16 cellular contexts compared by ENCODE assay signal in genomic region chr1:2355408-2356261, GRCh38. TPM values are rescaled to one million over a fixed set of nuclear protein-coding genes. Genes with fewer than 3 reads are reported as not detected.
DNase-seq lines count a peak whose midpoint lies in the region; ATAC-seq and TF ChIP-seq lines count a peak whose summit lies in the region.
"Had no signal": no experiment of that assay in that cellular context is flagged by ENCODE, and none has a peak within 500 bp of the region (broad histone marks: within the 10 kb centered on the region; RNA-seq: fewer than 3 reads in every experiment).

No MANE protein-coding gene starts in this region.

- H3K27ac Mint-ChIP-seq in CD14-positive monocyte = no peak overlapping the region
- no peak overlapping the region for H3K27ac Mint-ChIP-seq in T-helper 17 cell
- no peak overlapping the region for H3K27ac Mint-ChIP-seq in effector memory CD8-positive, alpha-beta T cell
- H3K27ac Mint-ChIP-seq: B cell; CD8-positive, alpha-beta T cell had no signal

- no peaks in the 10 kb centered on the region for H3K9me3 ChIP-seq in T-helper 17 cell (ENCODE audit: control insufficient read depth, low read length, poor library complexity, severe bottlenecking)
- H3K9me3 ChIP-seq in hepatocyte (ENCODE audit: low read depth) = no peaks in the 10 kb centered on the region
- no peaks in the 10 kb centered on the region for H3K9me3 ChIP-seq in osteoblast (ENCODE audit: low read depth, low read length)
- H3K9me3 ChIP-seq in Karpas-422 (ENCODE audit: low read length) = no peaks in the 10 kb centered on the region

- H3K4me3 Mint-ChIP-seq in CD14-positive monocyte (no peak overlapping the region), T-helper 17 cell (no peak overlapping the region)
- no peak overlapping the region for H3K4me3 Mint-ChIP-seq in effector memory CD8-positive, alpha-beta T cell
- H3K4me3 Mint-ChIP-seq: B cell; CD8-positive, alpha-beta T cell had no signal

- H3K79me2 ChIP-seq in hepatocyte = no peaks in the 10 kb centered on the region
- H3K79me2 ChIP-seq in osteoblast (ENCODE audit: insufficient read depth, low read length) = no peaks in the 10 kb centered on the region
- H3K79me2 ChIP-seq in Karpas-422 (ENCODE audit: low read length) = no peaks in the 10 kb centered on the region

- no peaks in the 10 kb centered on the region for H3K27me3 ChIP-seq in hepatocyte
- no peaks in the 10 kb centered on the region for H3K27me3 ChIP-seq in osteoblast (ENCODE audit: insufficient read depth, low read length)
- no peaks in the 10 kb centered on the region for H3K27me3 ChIP-seq in Karpas-422 (ENCODE audit: low read length)

- H3K9me2 ChIP-seq in hepatocyte (replicated peaks; ENCODE audit: insufficient read depth) (no peaks in the 10 kb centered on the region), Karpas-422 (replicated peaks; ENCODE audit: insufficient read depth, low read length) (no peaks in the 10 kb centered on the region)

- no peaks in the 10 kb centered on the region for H3K36me3 ChIP-seq in hepatocyte (replicated peaks; ENCODE audit: insufficient read depth, low read depth)
- H3K36me3 ChIP-seq in osteoblast (ENCODE audit: insufficient read depth, low read length) = no peaks in the 10 kb centered on the region
- no peaks in the 10 kb centered on the region for H3K36me3 ChIP-seq in Karpas-422 (ENCODE audit: insufficient read depth, low read length)

- H3K4me2 ChIP-seq in hepatocyte (peak overlapping the region; percentile 29), osteoblast (ENCODE audit: insufficient read depth, low read length) (no peak overlapping the region), Karpas-422 (ENCODE audit: low read depth, low read length, poor library complexity, severe bottlenecking) (no peak overlapping the region)

- H3K4me1 Mint-ChIP-seq in CD14-positive monocyte (peaks cover 8% of the 10 kb centered on the region), T-helper 17 cell (peaks cover 3% of the 10 kb centered on the region)
- no peaks in the 10 kb centered on the region for H3K4me1 Mint-ChIP-seq in effector memory CD8-positive, alpha-beta T cell (ENCODE audit: low read depth in 2 of 2)
- H3K4me1 Mint-ChIP-seq: B cell had no signal

- no peak for ATAC-seq in T-helper 17 cell
- no peak for ATAC-seq in effector memory CD8-positive, alpha-beta T cell (replicated peaks)
- ATAC-seq: CD8-positive, alpha-beta T cell had no signal

- 87% methylated on average over 26 of the region's 26 CpGs for WGBS in hepatocyte (ENCODE audit: low lambda C conversion rate, missing lambda C conversion rate)

- DNase-seq in CD14-positive monocyte (ENCODE audit: low spot score) = peak; percentile 41
- DNase-seq in T-helper 17 cell = peak in 2 of 3 donors; percentile 6 to 7
- DNase-seq in hepatocyte (ENCODE audit: low spot score) = no peak
- DNase-seq in osteoblast (ENCODE audit: insufficient read length, low spot score, missing footprints) = peak; percentile 85
- DNase-seq in effector memory CD8-positive, alpha-beta T cell = no peak
- no peak for DNase-seq in DMS 273 (lab: John Stamatoyannopoulos, UW; ENCODE audit: unreplicated experiment)
- DNase-seq in Karpas-422 = no peak
- no peak for DNase-seq in putamen (ENCODE audit: low spot score)
- DNase-seq: ACHN, GF-D8, KG1, NCI-H1092, NCI-H2227 treated with DMSO at 0.1 percent for 48 hours, NCI-H524 treated with DMSO at 0.1 percent for 48 hours had no signal

- peaks cover 0 to 2% (median 0%) of the 10 kb centered on the region in 7 donors for H3K9me3 Mint-ChIP-seq in CD14-positive monocyte
- no peaks in the 10 kb centered on the region for H3K9me3 Mint-ChIP-seq in effector memory CD8-positive, alpha-beta T cell
- H3K9me3 Mint-ChIP-seq: CD8-positive, alpha-beta T cell had no signal

- no peaks in the 10 kb centered on the region for H4K20me1 ChIP-seq in hepatocyte (ENCODE audit: insufficient read depth, poor library complexity, severe bottlenecking)
- no peaks in the 10 kb centered on the region for H4K20me1 ChIP-seq in osteoblast (ENCODE audit: insufficient read depth, low read length)
- H4K20me1 ChIP-seq in Karpas-422 (ENCODE audit: insufficient read depth, low read depth, low read length) = no peaks in the 10 kb centered on the region

- no peak for TF ChIP-seq CTCF in CD14-positive monocyte (IDR thresholded peaks at IDR 0.05)
- no peak for TF ChIP-seq CTCF in hepatocyte (IDR thresholded peaks at IDR 0.05; ENCODE audit: poor library complexity)
- TF ChIP-seq CTCF in osteoblast (IDR thresholded peaks at IDR 0.05; ENCODE audit: extremely low read depth, low read depth, low read length) = no peak

- H3K4me3 ChIP-seq in hepatocyte = no peak overlapping the region
- H3K4me3 ChIP-seq in osteoblast (ENCODE audit: insufficient read depth, low read length) = no peak overlapping the region
- H3K4me3 ChIP-seq in Karpas-422 (ENCODE audit: low read length) = no peak overlapping the region

- H3K36me3 Mint-ChIP-seq in CD14-positive monocyte (no peaks in the 10 kb centered on the region), T-helper 17 cell (ENCODE audit: low read depth) (peaks cover 2% of the 10 kb centered on the region)
- H3K36me3 Mint-ChIP-seq in effector memory CD8-positive, alpha-beta T cell (ENCODE audit: insufficient read depth) = no peaks in the 10 kb centered on the region
- H3K36me3 Mint-ChIP-seq: CD8-positive, alpha-beta T cell had no signal

- peaks cover 4 to 10% (median 5%) of the 10 kb centered on the region in 3 donors for H3K27me3 Mint-ChIP-seq in CD14-positive monocyte (ENCODE audit: low read depth in 3 of 3)
- no peaks in the 10 kb centered on the region for H3K27me3 Mint-ChIP-seq in T-helper 17 cell
- peaks cover 5 to 8% of the 10 kb centered on the region in 2 donors for H3K27me3 Mint-ChIP-seq in effector memory CD8-positive, alpha-beta T cell
- H3K27me3 Mint-ChIP-seq: B cell had no signal

- H3K9ac ChIP-seq in Karpas-422 (ENCODE audit: low read length) = no peak overlapping the region

- intact Hi-C loops in CD14-positive monocyte (cut with micrococcal nuclease) = no loop called here

- H2AFZ ChIP-seq in hepatocyte (no peak overlapping the region), osteoblast (ENCODE audit: low read length) (no peak overlapping the region), Karpas-422 (ENCODE audit: low read length) (no peak overlapping the region)

- no peaks in the 10 kb centered on the region for H3K4me1 ChIP-seq in hepatocyte (ENCODE audit: insufficient read depth)
- H3K4me1 ChIP-seq in osteoblast (ENCODE audit: insufficient read depth, low read length) = no peaks in the 10 kb centered on the region
- no peaks in the 10 kb centered on the region for H3K4me1 ChIP-seq in Karpas-422 (ENCODE audit: low read length)

- peak overlapping the region; percentile 61 for H3K27ac ChIP-seq in hepatocyte
- no peak overlapping the region for H3K27ac ChIP-seq in osteoblast (ENCODE audit: low read depth, low read length)
- no peak overlapping the region for H3K27ac ChIP-seq in Karpas-422 (ENCODE audit: low read length)

RNA-seq across cellular contexts. Expression of gene MORN1, which starts 35.7 kb away (rescaled TPM):
- 1 to 10 TPM; 1.5 to 1.7 TPM for polyA plus RNA-seq in CD14-positive monocyte
- 1 to 10 TPM; 7.0 to 8.4 TPM for total RNA-seq in T-helper 17 cell
- 4.0 and 9.4 TPM in 2 replicates for total RNA-seq in hepatocyte
- 4.5 and 7.8 TPM in 2 replicates for polyA plus RNA-seq in hepatocyte
- total RNA-seq in osteoblast = 12.4 and 13.4 TPM in 2 replicates
- total RNA-seq in Karpas-422 (2014; rRNA removed; shearing (Covaris generic); ENCODE audit: low replicate concordance) = 6.2 and 9.8 TPM in 2 replicates

RNA-seq across cellular contexts. Expression of gene RER1, which starts 36.0 kb away (rescaled TPM):
- 100 to 1,000 TPM; 193 to 235 TPM for polyA plus RNA-seq in CD14-positive monocyte
- total RNA-seq in T-helper 17 cell = 10 to 100 TPM; 68.4 to 70.0 TPM
- total RNA-seq in hepatocyte = 89.5 and 123 TPM in 2 replicates
- 227 and 237 TPM in 2 replicates for polyA plus RNA-seq in hepatocyte
- total RNA-seq in osteoblast = 77.8 and 95.2 TPM in 2 replicates
- 57.2 and 108 TPM in 2 replicates for total RNA-seq in Karpas-422 (2014; rRNA removed; shearing (Covaris generic); ENCODE audit: low replicate concordance)

RNA-seq across cellular contexts. Expression of gene PEX10, which starts 56.7 kb away (rescaled TPM):
- 10 to 100 TPM in 1 of 2 donors, 1 to 10 TPM in 1; 8.2 to 10.5 TPM for polyA plus RNA-seq in CD14-positive monocyte
- total RNA-seq in T-helper 17 cell = 1 to 10 TPM; 7.3 to 8.3 TPM
- 25.5 and 31.6 TPM in 2 replicates for total RNA-seq in hepatocyte
- polyA plus RNA-seq in hepatocyte = 24.7 and 25.9 TPM in 2 replicates
- 33.9 and 34.7 TPM in 2 replicates for total RNA-seq in osteoblast
- total RNA-seq in Karpas-422 (2014; rRNA removed; shearing (Covaris generic); ENCODE audit: low replicate concordance) = 21.4 and 32.4 TPM in 2 replicates

Comparison
In these comparisons a context has a peak if more than half of its experiments do, and no peak if none do; other contexts are left out.
1. DNase-seq: peak in CD14-positive monocyte (single experiment), T-helper 17 cell (2 of 3) and osteoblast (single experiment); none in hepatocyte (single experiment), effector memory CD8-positive, alpha-beta T cell (0 of 3), DMS 273 (single experiment), Karpas-422 (single experiment) and putamen (single experiment).